ENCODE assay signal across 1 cellular context in the genomic region with DNA sequence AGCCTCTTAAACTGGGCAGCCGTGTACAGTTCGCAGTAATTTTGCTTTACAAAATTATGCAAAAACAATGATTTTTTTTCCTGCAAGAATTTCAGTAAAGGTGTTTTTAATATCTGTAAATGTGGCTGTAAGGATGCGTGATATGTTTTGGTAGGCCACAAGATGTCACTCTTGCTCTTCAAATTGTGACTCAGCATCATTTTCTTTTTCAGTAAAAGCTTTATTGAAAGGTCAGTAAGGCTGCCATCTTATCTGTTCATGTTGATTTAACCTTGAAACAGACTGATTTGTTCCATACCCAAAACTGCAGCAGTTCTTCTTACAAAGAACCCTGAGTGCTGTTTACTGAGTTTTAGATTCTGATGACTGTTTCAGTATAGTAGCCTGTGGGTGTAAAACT.
TF ChIP-seq lines count a peak whose summit lies in the region.

No MANE protein-coding gene starts in this region.

TF ChIP-seq in SK-N-SH, 30 proteins besides CTCF, POLR2A, EP300 and RAD21 (continued from another document):
- TF ChIP-seq, protein P1, sequence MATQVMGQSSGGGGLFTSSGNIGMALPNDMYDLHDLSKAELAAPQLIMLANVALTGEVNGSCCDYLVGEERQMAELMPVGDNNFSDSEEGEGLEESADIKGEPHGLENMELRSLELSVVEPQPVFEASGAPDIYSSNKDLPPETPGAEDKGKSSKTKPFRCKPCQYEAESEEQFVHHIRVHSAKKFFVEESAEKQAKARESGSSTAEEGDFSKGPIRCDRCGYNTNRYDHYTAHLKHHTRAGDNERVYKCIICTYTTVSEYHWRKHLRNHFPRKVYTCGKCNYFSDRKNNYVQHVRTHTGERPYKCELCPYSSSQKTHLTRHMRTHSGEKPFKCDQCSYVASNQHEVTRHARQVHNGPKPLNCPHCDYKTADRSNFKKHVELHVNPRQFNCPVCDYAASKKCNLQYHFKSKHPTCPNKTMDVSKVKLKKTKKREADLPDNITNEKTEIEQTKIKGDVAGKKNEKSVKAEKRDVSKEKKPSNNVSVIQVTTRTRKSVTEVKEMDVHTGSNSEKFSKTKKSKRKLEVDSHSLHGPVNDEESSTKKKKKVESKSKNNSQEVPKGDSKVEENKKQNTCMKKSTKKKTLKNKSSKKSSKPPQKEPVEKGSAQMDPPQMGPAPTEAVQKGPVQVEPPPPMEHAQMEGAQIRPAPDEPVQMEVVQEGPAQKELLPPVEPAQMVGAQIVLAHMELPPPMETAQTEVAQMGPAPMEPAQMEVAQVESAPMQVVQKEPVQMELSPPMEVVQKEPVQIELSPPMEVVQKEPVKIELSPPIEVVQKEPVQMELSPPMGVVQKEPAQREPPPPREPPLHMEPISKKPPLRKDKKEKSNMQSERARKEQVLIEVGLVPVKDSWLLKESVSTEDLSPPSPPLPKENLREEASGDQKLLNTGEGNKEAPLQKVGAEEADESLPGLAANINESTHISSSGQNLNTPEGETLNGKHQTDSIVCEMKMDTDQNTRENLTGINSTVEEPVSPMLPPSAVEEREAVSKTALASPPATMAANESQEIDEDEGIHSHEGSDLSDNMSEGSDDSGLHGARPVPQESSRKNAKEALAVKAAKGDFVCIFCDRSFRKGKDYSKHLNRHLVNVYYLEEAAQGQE (IDR thresholded peaks at IDR 0.05; ENCODE audit: low read depth, low read length): no peak
- TF ChIP-seq JUND (IDR thresholded peaks at IDR 0.05) (no peak; the same call in 1 of the 2 replicates), NFIC (IDR thresholded peaks at IDR 0.05; ENCODE audit: borderline replicate concordance) (no peak)
